Comparison of ENCODE assay signal across 19 cellular contexts in the genomic region with DNA sequence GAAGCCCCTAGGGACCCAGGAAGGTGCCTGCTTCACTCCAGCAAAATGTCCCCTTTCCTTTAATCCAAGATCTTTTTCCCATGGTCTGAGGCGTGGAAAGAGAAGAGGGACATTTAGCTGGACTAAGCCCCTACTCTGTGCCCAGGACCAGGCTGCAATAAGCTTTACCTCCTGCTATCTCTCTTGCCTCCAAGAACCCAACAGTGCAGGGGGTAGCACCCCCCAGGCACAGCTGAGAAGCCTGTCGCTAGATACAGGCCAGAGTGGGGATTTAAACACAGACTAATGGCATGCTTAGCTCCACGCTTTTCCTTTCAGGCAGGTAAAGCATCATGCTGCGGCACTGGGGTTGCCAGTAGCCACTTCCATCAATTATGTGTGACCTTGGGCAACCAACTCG. TPM values are rescaled to one million over a fixed set of nuclear protein-coding genes. Genes with fewer than 3 reads are reported as not detected.
DNase-seq lines count a peak whose midpoint lies in the region; ATAC-seq, FAIRE-seq and TF ChIP-seq lines count a peak whose summit lies in the region.
"Had no signal": no experiment of that assay in that cellular context is flagged by ENCODE, and none has a peak within 500 bp of the region (broad histone marks: within the 10 kb centered on the region; RNA-seq: fewer than 3 reads in every experiment).

No MANE protein-coding gene starts in this region.

- no TSS peak for BruUV-seq in IMR-90 (replicated peaks; lab: Mats Ljungman, UMichigan)
- BruUV-seq in K562 (replicated peaks; lab: Mats Ljungman, UMichigan) = no TSS peak

- no peak overlapping the region for H3K4ac ChIP-seq in IMR-90 (ENCODE audit: low read depth, low read length)

- H3K9me3 ChIP-seq in DND-41 (ENCODE audit: insufficient read depth, low read length, severe bottlenecking) = no peaks in the 10 kb centered on the region
- H3K9me3 ChIP-seq in IMR-90 (ENCODE audit: control insufficient read depth, insufficient read depth, low read length) = no peaks in the 10 kb centered on the region
- no peaks in the 10 kb centered on the region for H3K9me3 ChIP-seq in K562 (replicated peaks; ENCODE audit: control insufficient read depth, insufficient read depth, low read depth, low read length)
- no peaks in the 10 kb centered on the region for H3K9me3 ChIP-seq in osteoblast (ENCODE audit: low read depth, low read length)
- no peaks in the 10 kb centered on the region for H3K9me3 ChIP-seq in SJCRH30 (replicated peaks)
- H3K9me3 ChIP-seq: BE2C, HAP-1, MG63 had no signal

- H3K4me2 ChIP-seq in DND-41 (ENCODE audit: insufficient read depth, low read length) = 0 out of 2 replicates have a peak overlapping the region, but pooled peaks have one; percentile 10
- H3K4me2 ChIP-seq in IMR-90 (ENCODE audit: low read depth, low read length) = no peak overlapping the region; the same call in 1 of the 2 replicates
- H3K4me2 ChIP-seq in K562 (ENCODE audit: insufficient read depth, low read length) = no peak overlapping the region
- H3K4me2 ChIP-seq in osteoblast (ENCODE audit: insufficient read depth, low read length) = no peak overlapping the region

- H3K79me1 ChIP-seq in IMR-90 (ENCODE audit: low read depth in 1 of 2, low read length in 2 of 2) = no peaks in the 10 kb centered on the region

- TF ChIP-seq POLR2A in IMR-90 (IDR thresholded peaks at IDR 0.05; ENCODE audit: low read depth, low read length) (no peak), K562 (conservative IDR thresholded peaks at IDR 0.05) (no peak)

- no peak overlapping the region for H3K14ac ChIP-seq in IMR-90 (replicated peaks; ENCODE audit: low read depth, low read length)

- no peak overlapping the region for H3K56ac ChIP-seq in IMR-90 (ENCODE audit: extremely low read depth, insufficient read depth, low read length)

- POLR2A ChIA-PET in IMR-90 (lab: Charles Lee; ENCODE audit: unreplicated experiment) = no interaction called here
- POLR2A ChIA-PET in K562 (lab: Yijun Ruan, JAX) = interaction anchor here (0.7 to 1.5 kb wide), 4 partner anchors 9 to 466 kb away, joined by 3 to 4 read pairs (median 4); no protein-coding TSS in a partner anchor

- H4K8ac ChIP-seq in IMR-90 (ENCODE audit: low read depth in 2 of 2, low read length in 2 of 2) = no peak overlapping the region

- DNase-seq in DND-41 (no peak), IMR-90 (no peak), K562 (ENCODE audit: extremely low read depth in 1 of 4, low spot score in 3 of 4) (no peak), osteoblast (ENCODE audit: insufficient read length, low spot score, missing footprints) (no peak), HPDE6-E6E7 (ENCODE audit: extremely low spot score) (no peak), NCI-H446 (lab: John Stamatoyannopoulos, UW) (no peak), SJCRH30 (no peak)
- DNase-seq: BE2C, DMS 273 treated with DMSO at 0.1 percent for 48 hours, KBM-7, NCI-H1105, NCI-H1694 treated with DMSO at 0.1 percent for 48 hours, NCI-H446 treated with DMSO at 0.1 percent for 48 hours, NCI-H82, SHP77 treated with DMSO at 0.1 percent for 48 hours had no signal

- no peak overlapping the region for H4K5ac ChIP-seq in IMR-90 (ENCODE audit: low read depth, low read length)

- peak overlapping the region; percentile 14 for H2AK9ac ChIP-seq in IMR-90 (replicated peaks; ENCODE audit: low read depth, low read length, poor library complexity)

- H4K20me1 ChIP-seq in DND-41 (ENCODE audit: insufficient read depth, low read length) (no peaks in the 10 kb centered on the region), IMR-90 (ENCODE audit: insufficient read depth, low read length) (no peaks in the 10 kb centered on the region; the same call in 1 of the 2 replicates), K562 (replicated peaks; ENCODE audit: control insufficient read depth, insufficient read depth, low read length) (no peaks in the 10 kb centered on the region), osteoblast (ENCODE audit: insufficient read depth, low read length) (no peaks in the 10 kb centered on the region)

- TF ChIP-seq CTCF in DND-41 (IDR thresholded peaks at IDR 0.05; ENCODE audit: borderline replicate concordance, extremely low read depth, low read length, poor library complexity, severe bottlenecking) (no peak), IMR-90 (conservative IDR thresholded peaks at IDR 0.05; ENCODE audit: low read depth, low read length) (no peak), K562 (IDR thresholded peaks at IDR 0.05 in 2 of 3, conservative IDR thresholded peaks at IDR 0.05 in 1 of 3; ENCODE audit: insufficient read depth in 2 of 3, low read depth in 1 of 3, low read length in 3 of 3) (no peak), osteoblast (IDR thresholded peaks at IDR 0.05; ENCODE audit: extremely low read depth, low read depth, low read length) (no peak)

- H3K9me1 ChIP-seq in IMR-90 (ENCODE audit: insufficient read depth, low read length) = no peaks in the 10 kb centered on the region; the same call in 1 of the 2 replicates
- H3K9me1 ChIP-seq in K562 (ENCODE audit: control insufficient read depth, insufficient read depth, low read length) = no peaks in the 10 kb centered on the region

- no peak overlapping the region for H2BK120ac ChIP-seq in IMR-90 (ENCODE audit: low read depth, low read length)

- H3K36me3 ChIP-seq in DND-41 (ENCODE audit: insufficient read depth, low read length) (no peaks in the 10 kb centered on the region), IMR-90 (ENCODE audit: control insufficient read depth, insufficient read depth, low read length) (no peaks in the 10 kb centered on the region), K562 (ENCODE audit: control insufficient read depth, insufficient read depth, low read length) (no peaks in the 10 kb centered on the region), osteoblast (ENCODE audit: insufficient read depth, low read length) (no peaks in the 10 kb centered on the region), SJCRH30 (no peaks in the 10 kb centered on the region)
- H3K36me3 ChIP-seq: BE2C, HAP-1, MG63 had no signal

- dilution Hi-C loops in IMR-90 (cut with HindIII; ENCODE audit: low sequenced_read_pairs, unreplicated experiment) = no loop called here

- no peaks in the 10 kb centered on the region for H3K27me3 ChIP-seq in DND-41 (ENCODE audit: insufficient read depth, low read length, poor library complexity)
- peaks cover 7% of the 10 kb centered on the region; the same call in 1 of the 2 replicates for H3K27me3 ChIP-seq in IMR-90 (ENCODE audit: control insufficient read depth, insufficient read depth, low read length)
- peaks cover 0 to 4% of the 10 kb centered on the region in 2 experiments; a peak in 1 of 5 replicates for H3K27me3 ChIP-seq in K562 (ENCODE audit: control insufficient read depth in 2 of 2, insufficient read depth in 2 of 2, low read length in 2 of 2)
- H3K27me3 ChIP-seq in osteoblast (ENCODE audit: insufficient read depth, low read length) = no peaks in the 10 kb centered on the region
- peaks cover 14% of the 10 kb centered on the region; the same call in 1 of the 2 replicates for H3K27me3 ChIP-seq in SJCRH30

- no peak overlapping the region for H2AK5ac ChIP-seq in IMR-90 (ENCODE audit: low read depth, low read length)

- no CpG with 5 or more reads among the region's 5 CpGs for WGBS in IMR-90 (ENCODE audit: extremely low coverage in 2 of 2, insufficient read length in 1 of 2), 2 experiments
- 38% methylated on average over 4 of the region's 5 CpGs for WGBS in K562 (ENCODE audit: insufficient coverage, low coverage, missing lambda C conversion rate)

- no peak for FAIRE-seq in K562 (lab: Jason Lieb, UNC)

- no peak for ATAC-seq in DND-41 (ENCODE audit: insufficient read depth, low read depth)
- ATAC-seq in IMR-90 (ENCODE audit: low read depth) = no peak
- ATAC-seq in K562 = no peak
- no peak for ATAC-seq in HG02973 (IDR thresholded peaks at IDR 0.05; ENCODE audit: unreplicated experiment)

- H3K9ac ChIP-seq in DND-41 (ENCODE audit: low read depth, low read length) (peak overlapping the region; percentile 48), IMR-90 (ENCODE audit: low read depth, low read length) (no peak overlapping the region), K562 (ENCODE audit: insufficient read depth in 1 of 2, low read depth in 2 of 2, low read length in 2 of 2) (no peak overlapping the region; a peak in 1 of 4 replicates)

- H3K4me1 ChIP-seq in DND-41 (ENCODE audit: insufficient read depth, low read length) (peaks cover 84% of the 10 kb centered on the region), IMR-90 (ENCODE audit: control insufficient read depth, insufficient read depth, low read length) (peaks cover 8% of the 10 kb centered on the region), K562 (replicated peaks in 1 of 2; ENCODE audit: control insufficient read depth in 2 of 2, insufficient read depth in 2 of 2, low read length in 2 of 2) (peaks cover 3 to 37% of the 10 kb centered on the region in 2 experiments; a peak in 2 of 5 replicates), osteoblast (ENCODE audit: insufficient read depth, low read length) (peaks cover 8% of the 10 kb centered on the region), SJCRH30 (peaks cover 15% of the 10 kb centered on the region)
- H3K4me1 ChIP-seq: BE2C, HAP-1 had no signal

- H3K27ac ChIP-seq in DND-41 (ENCODE audit: low read length) (peak overlapping the region; percentile 92), IMR-90 (ENCODE audit: insufficient read depth, low read length) (no peak overlapping the region), K562 (ENCODE audit: extremely low read depth, low read depth, low read length) (peak overlapping the region; percentile 70; the same call in 2 of the 3 replicates), osteoblast (ENCODE audit: low read depth, low read length) (peak overlapping the region; percentile 79), SJCRH30 (no peak overlapping the region)

- H2AFZ ChIP-seq in DND-41 (ENCODE audit: low read depth, low read length) (no peak overlapping the region), IMR-90 (replicated peaks; ENCODE audit: low read length, poor library complexity) (no peak overlapping the region), K562 (ENCODE audit: low read depth, low read length) (peak overlapping the region; percentile 80; the same call in 1 of the 2 replicates), osteoblast (ENCODE audit: low read length) (no peak overlapping the region)

- no peak overlapping the region for H2BK5ac ChIP-seq in IMR-90 (ENCODE audit: low read depth, low read length, poor library complexity, severe bottlenecking)

- no peak overlapping the region; the same call in 1 of the 2 replicates for H3K18ac ChIP-seq in IMR-90 (ENCODE audit: low read depth, low read length)

- H3K4me3 ChIP-seq in DND-41 (ENCODE audit: low read depth in 1 of 2, low read length in 2 of 2) (peak overlapping the region in 1 of 2 experiments; percentile 2; a peak in 1 of 4 replicates), IMR-90 (ENCODE audit: insufficient read depth, low read depth, low read length) (no peak overlapping the region), K562 (no peak overlapping the region), osteoblast (ENCODE audit: insufficient read depth, low read length) (no peak overlapping the region), SJCRH30 (no peak overlapping the region)
- H3K4me3 ChIP-seq: HAP-1, MG63 had no signal

- CTCF ChIA-PET in IMR-90 (lab: Yijun Ruan, JAX) = interaction anchor here (1.7 kb wide), 1 partner anchor 26 kb away, joined by 4 read pairs; no protein-coding TSS in a partner anchor
- CTCF ChIA-PET in K562 (lab: Yijun Ruan, JAX; ENCODE audit: low intra/inter-chr PET ratio) = no interaction called here

- in situ Hi-C loops in IMR-90 (cut with MboI; ENCODE audit: low sequenced_read_pairs) = no loop called here
- in situ Hi-C loops in K562 (cut with MboI) = no loop called here

- no peak for TF ChIP-seq EP300 in K562 (IDR thresholded peaks at IDR 0.05; ENCODE audit: low read length)

- no peak overlapping the region for H3K23ac ChIP-seq in IMR-90 (ENCODE audit: low read depth, low read length)

- H2BK15ac ChIP-seq in IMR-90 (ENCODE audit: low read depth, low read length) = no peak overlapping the region

- no peaks in the 10 kb centered on the region for H3K79me2 ChIP-seq in DND-41 (ENCODE audit: insufficient read depth, low read length)
- H3K79me2 ChIP-seq in K562 (ENCODE audit: control insufficient read depth, insufficient read depth, low read length) = no peaks in the 10 kb centered on the region
- no peaks in the 10 kb centered on the region for H3K79me2 ChIP-seq in osteoblast (ENCODE audit: insufficient read depth, low read length)

- TF ChIP-seq RAD21 in IMR-90 (IDR thresholded peaks at IDR 0.05; ENCODE audit: low read length) = no peak
- no peak for TF ChIP-seq RAD21 in K562 (CRISPR knock-in tag; conservative IDR thresholded peaks at IDR 0.05 in 1 of 2, IDR thresholded peaks at IDR 0.05 in 1 of 2)

- H4K91ac ChIP-seq in IMR-90 (ENCODE audit: insufficient read depth, low read depth, low read length) = no peak overlapping the region

- intact Hi-C loops in IMR-90 (cut with micrococcal nuclease) = no loop called here
- intact Hi-C loops in K562 (cut with micrococcal nuclease) = no loop called here

- no peak overlapping the region for H2BK20ac ChIP-seq in IMR-90 (ENCODE audit: low read depth, low read length)

RNA-seq across cellular contexts. Expression of a gene that starts 24.5 kb away (rescaled TPM):
- total RNA-seq in IMR-90 (2012; rRNA removed) (not detected in 2 replicates), K562 (2014; rRNA removed) (0.29 TPM in 1 of 2 replicates, not detected in the other), K562 (2014; rRNA removed; fragmentation: Illumina TruSeq; extraction: Trizol) (not detected in 2 replicates), K562 (2015; rRNA removed; fragmentation: Illumina TruSeq; extraction: Trizol) (not detected in 2 replicates), K562 (2021) (not detected in 2 replicates), osteoblast (not detected in 2 replicates)
- polyA plus RNA-seq in IMR-90 (2012; rRNA removed) (not detected in 2 replicates), K562 (2011; rRNA removed) (not detected in 2 replicates), K562 (2014; fragmentation: Illumina TruSeq; extraction: Trizol) (not detected in 2 replicates), K562 (2014; fragmentation: Nextera tagmentation; extraction: Ambion mirVana) (under 1 TPM in 1 of 2 experiments, not detected in 1; 0.45 TPM), K562 (2014; rRNA removed) (not detected in 2 replicates)
- polyA plus RNA-seq in IMR-90 (2012; cell fraction: cytosol; rRNA removed) = not detected in 2 replicates
- polyA plus RNA-seq in IMR-90 (2012; cell fraction: nucleus; rRNA removed; ENCODE audit: low replicate concordance) = not detected in 2 replicates
- not detected in 2 replicates for total RNA-seq in K562 (2011; cell fraction: chromatin; rRNA removed; ENCODE audit: low replicate concordance)
- total RNA-seq in K562 (2011; cell fraction: nucleolus; rRNA removed) = not detected in 2 replicates
- not detected in 2 replicates for total RNA-seq in K562 (2011; cell fraction: nucleoplasm; rRNA removed)
- not detected in 2 replicates for polyA plus RNA-seq in K562 (2011; cell fraction: cytosol; rRNA removed)
- polyA plus RNA-seq in K562 (2011; cell fraction: nucleus; rRNA removed) = not detected in 2 replicates
- polyA plus RNA-seq in K562 (2012) = not detected in 2 replicates
- polyA minus RNA-seq in K562 (2011; rRNA and poly(A)+ RNA removed) = not detected in 2 replicates
- polyA minus RNA-seq in K562 (2011; cell fraction: cytosol; rRNA and poly(A)+ RNA removed) = not detected in 2 replicates
- not detected in 2 replicates for polyA minus RNA-seq in K562 (2011; cell fraction: nucleus; rRNA and poly(A)+ RNA removed)
- not detected in 2 replicates for total RNA-seq in SJCRH30 (2014; rRNA removed; shearing (Covaris generic))
- polyA plus RNA-seq: AG04450 had no signal

RNA-seq across cellular contexts. Expression of a gene that starts 31.3 kb away (rescaled TPM):
- total RNA-seq in IMR-90 (2012; rRNA removed) = 0.18 TPM in 1 of 2 replicates, not detected in the other
- polyA plus RNA-seq in IMR-90 (2012; rRNA removed) = not detected in 2 replicates
- polyA plus RNA-seq in IMR-90 (2012; cell fraction: cytosol; rRNA removed) = not detected in 2 replicates
- polyA plus RNA-seq in IMR-90 (2012; cell fraction: nucleus; rRNA removed; ENCODE audit: low replicate concordance) = not detected in 2 replicates
- not detected in 2 replicates for total RNA-seq in K562 (2011; cell fraction: chromatin; rRNA removed; ENCODE audit: low replicate concordance)
- not detected in 2 replicates for total RNA-seq in K562 (2011; cell fraction: nucleolus; rRNA removed)
- not detected in 2 replicates for total RNA-seq in K562 (2011; cell fraction: nucleoplasm; rRNA removed)
- not detected in 2 replicates for total RNA-seq in K562 (2014; rRNA removed)
- not detected in 2 replicates for total RNA-seq in K562 (2014; rRNA removed; fragmentation: Illumina TruSeq; extraction: Trizol)
- not detected in 2 replicates for total RNA-seq in K562 (2015; rRNA removed; fragmentation: Illumina TruSeq; extraction: Trizol)
- total RNA-seq in K562 (2021) = not detected in 2 replicates
- polyA plus RNA-seq in K562 (2011; rRNA removed) = not detected in 2 replicates
- polyA plus RNA-seq in K562 (2011; cell fraction: cytosol; rRNA removed) = not detected in 2 replicates
- polyA plus RNA-seq in K562 (2011; cell fraction: nucleus; rRNA removed) = not detected in 2 replicates
- 0.24 TPM in 1 of 2 replicates, not detected in the other for polyA plus RNA-seq in K562 (2012)
- polyA plus RNA-seq in K562 (2014; fragmentation: Illumina TruSeq; extraction: Trizol) = not detected in 2 replicates
- polyA plus RNA-seq in K562 (2014; fragmentation: Nextera tagmentation; extraction: Ambion mirVana) = not detected
- not detected in 2 replicates for polyA plus RNA-seq in K562 (2014; rRNA removed)
- polyA minus RNA-seq in K562 (2011; rRNA and poly(A)+ RNA removed) = not detected in 2 replicates
- polyA minus RNA-seq in K562 (2011; cell fraction: cytosol; rRNA and poly(A)+ RNA removed) = not detected in 2 replicates
- not detected in 2 replicates for polyA minus RNA-seq in K562 (2011; cell fraction: nucleus; rRNA and poly(A)+ RNA removed)
- 0.36 TPM in 1 of 2 replicates, not detected in the other for total RNA-seq in osteoblast
- not detected in 2 replicates for total RNA-seq in SJCRH30 (2014; rRNA removed; shearing (Covaris generic))

Comparison
In these comparisons a context has a peak if more than half of its experiments do, and no peak if none do; other contexts are left out.
1. H3K27ac ChIP-seq: peak in DND-41 (single experiment), K562 (single experiment) and osteoblast (single experiment); none in IMR-90 (single experiment) and SJCRH30 (single experiment).